ENCODE assay signal across 18 cellular contexts in genomic region chr7:157002819-157003421, GRCh38. TPM values are rescaled to one million over a fixed set of nuclear protein-coding genes. Genes with fewer than 3 reads are reported as not detected.
DNase-seq lines count a peak whose midpoint lies in the region; ATAC-seq and TF ChIP-seq lines count a peak whose summit lies in the region.
"Had no signal": no experiment of that assay in that cellular context is flagged by ENCODE, and none has a peak within 500 bp of the region (broad histone marks: within the 10 kb centered on the region; RNA-seq: fewer than 3 reads in every experiment).

No MANE protein-coding gene starts in this region.

- peaks cover 24% of the 10 kb centered on the region for H3K4me1 ChIP-seq in colonic mucosa
- peaks cover 31% of the 10 kb centered on the region for H3K4me1 ChIP-seq in upper lobe of right lung
- H3K4me1 ChIP-seq in CD8-positive, alpha-beta T cell (ENCODE audit: insufficient read depth, low read length), result peaks cover 21% of the 10 kb centered on the region

- H3K27me3 Mint-ChIP-seq in T-helper 17 cell, result peaks cover 61% of the 10 kb centered on the region
- peaks cover 62% of the 10 kb centered on the region for H3K27me3 Mint-ChIP-seq in CD8-positive, alpha-beta T cell (ENCODE audit: low read depth)

- H3K9me3 ChIP-seq in colonic mucosa (no peaks in the 10 kb centered on the region), upper lobe of right lung (no peaks in the 10 kb centered on the region), T-helper 17 cell (ENCODE audit: control insufficient read depth, low read length, poor library complexity, severe bottlenecking) (no peaks in the 10 kb centered on the region)
- H3K9me3 ChIP-seq in CD8-positive, alpha-beta T cell (ENCODE audit: low read length), result no peaks in the 10 kb centered on the region
- H3K9me3 ChIP-seq: ascending aorta, tibial nerve had no signal

- CTCF ChIA-PET in CD8-positive, alpha-beta T cell (lab: Charles Lee), result no interaction called here

- no peak overlapping the region for H3K27ac Mint-ChIP-seq in T-helper 17 cell
- no peak overlapping the region for H3K27ac Mint-ChIP-seq in CD8-positive, alpha-beta T cell
- H3K27ac Mint-ChIP-seq: stimulated activated effector memory CD8-positive, alpha-beta T cell treated with anti-CD3 and anti-CD28 coated beads, Interleukin-12 subunit alpha, Interleukin-12 subunit beta, amount 100 ng/mL, for 72 hours had no signal

- intact Hi-C loops in colonic mucosa (cut with DNase I) (no loop called here), upper lobe of right lung (cut with DNase I) (no loop called here)
- intact Hi-C loops in CD8-positive, alpha-beta T cell (cut with DNase I, micrococcal nuclease), result no loop called here

- peaks cover 35% of the 10 kb centered on the region for H3K27me3 ChIP-seq in colonic mucosa
- H3K27me3 ChIP-seq in upper lobe of right lung, result peaks cover 91% of the 10 kb centered on the region
- peaks cover 31% of the 10 kb centered on the region for H3K27me3 ChIP-seq in CD8-positive, alpha-beta T cell (ENCODE audit: insufficient read depth, low read length)

- H3K9me3 Mint-ChIP-seq in CD8-positive, alpha-beta T cell, result no peaks in the 10 kb centered on the region
- H3K9me3 Mint-ChIP-seq: stimulated activated effector memory CD8-positive, alpha-beta T cell treated with anti-CD3 and anti-CD28 coated beads, Interleukin-12 subunit alpha, Interleukin-12 subunit beta, amount 100 ng/mL, for 72 hours had no signal

- no peak overlapping the region for H3K4me3 Mint-ChIP-seq in T-helper 17 cell
- no peak overlapping the region for H3K4me3 Mint-ChIP-seq in CD8-positive, alpha-beta T cell
- H3K4me3 Mint-ChIP-seq: stimulated activated effector memory CD8-positive, alpha-beta T cell treated with anti-CD3 and anti-CD28 coated beads, Interleukin-12 subunit alpha, Interleukin-12 subunit beta, amount 100 ng/mL, for 72 hours had no signal

- H3K9ac ChIP-seq in colonic mucosa (ENCODE audit: low read depth in 2 of 2, low read length in 2 of 2), result no peak overlapping the region

- H3K36me3 ChIP-seq in colonic mucosa, result no peaks in the 10 kb centered on the region
- no peaks in the 10 kb centered on the region for H3K36me3 ChIP-seq in upper lobe of right lung
- no peaks in the 10 kb centered on the region for H3K36me3 ChIP-seq in CD8-positive, alpha-beta T cell (ENCODE audit: insufficient read depth, low read length)
- H3K36me3 ChIP-seq: ascending aorta, tibial nerve had no signal

- ATAC-seq in upper lobe of right lung (no peak), HG02642 (IDR thresholded peaks at IDR 0.05; ENCODE audit: poor library complexity, unreplicated experiment) (no peak), T-helper 17 cell (no peak)
- ATAC-seq in CD8-positive, alpha-beta T cell, result no peak
- ATAC-seq: HepG2; stimulated activated effector memory CD8-positive, alpha-beta T cell treated with anti-CD3 and anti-CD28 coated beads, Interleukin-12 subunit alpha, Interleukin-12 subunit beta, amount 100 ng/mL, for 72 hours had no signal

- peaks cover 20% of the 10 kb centered on the region for H3K4me1 Mint-ChIP-seq in T-helper 17 cell
- peaks cover 31% of the 10 kb centered on the region for H3K4me1 Mint-ChIP-seq in CD8-positive, alpha-beta T cell (ENCODE audit: low read depth)

- peak; percentile 54 for DNase-seq in activated CD8-positive, alpha-beta memory T cell treated with anti-CD3 and anti-CD28 coated beads for 24 hours
- no peak for DNase-seq in activated CD8-positive, alpha-beta memory T cell treated with anti-CD3 and anti-CD28 coated beads, Interleukin-2, amount 50 U/mL, for 4 hours
- DNase-seq in colonic mucosa (peak; percentile 20), mesenteric fat pad (ENCODE audit: low spot score) (peak; percentile 72), upper lobe of right lung (peak; percentile 46), T-helper 17 cell (no peak)
- DNase-seq in CD8-positive, alpha-beta T cell, result no peak
- DNase-seq: activated naive CD4-positive, alpha-beta T cell treated with Interleukin-2 at 50 U/mL for 16 hours; activated T-cell treated with anti-CD3 and anti-CD28 coated beads for 4 hours; CD4-positive, alpha-beta memory T cell; NCI-H2029 treated with DMSO at 0.1 percent for 48 hours; NCI-H510A had no signal

- POLR2A ChIA-PET in CD8-positive, alpha-beta T cell (lab: Charles Lee), result no interaction called here

- H3K36me3 Mint-ChIP-seq in T-helper 17 cell (ENCODE audit: low read depth), result peaks cover 4% of the 10 kb centered on the region
- no peaks in the 10 kb centered on the region for H3K36me3 Mint-ChIP-seq in CD8-positive, alpha-beta T cell
- H3K36me3 Mint-ChIP-seq: CD4-positive, alpha-beta memory T cell had no signal

- no peak overlapping the region for H3K4me3 ChIP-seq in colonic mucosa
- no peak overlapping the region for H3K4me3 ChIP-seq in upper lobe of right lung
- no peak overlapping the region for H3K4me3 ChIP-seq in CD8-positive, alpha-beta T cell (ENCODE audit: low read depth, low read length)
- H3K4me3 ChIP-seq: ascending aorta, tibial nerve had no signal

- H3K27ac ChIP-seq in colonic mucosa (peak overlapping the region; percentile 52), upper lobe of right lung (no peak overlapping the region)
- no peak overlapping the region for H3K27ac ChIP-seq in CD8-positive, alpha-beta T cell (ENCODE audit: low read depth, low read length)
- H3K27ac ChIP-seq: ascending aorta, tibial nerve had no signal

- TF ChIP-seq CTCF in colonic mucosa (IDR thresholded peaks at IDR 0.05) (no peak), upper lobe of right lung (IDR thresholded peaks at IDR 0.05) (no peak)
- no peak for TF ChIP-seq CTCF in CD8-positive, alpha-beta T cell (IDR thresholded peaks at IDR 0.05)

RNA-seq across cellular contexts. Expression of gene MNX1, which starts 7.5 kb away (rescaled TPM):
- total RNA-seq in colonic mucosa (10 to 100 TPM; 14.5 to 27.4 TPM), mesenteric fat pad (not detected), upper lobe of right lung (0.93 TPM), T-helper 17 cell (under 1 TPM; 0.15 to 0.21 TPM)
- total RNA-seq in CD8-positive, alpha-beta T cell, result not detected
- total RNA-seq: ascending aorta; CD4-positive, alpha-beta memory T cell; frontal cortex; tibial nerve had no signal

RNA-seq across cellular contexts. Expression of gene NOM1, which starts 53.4 kb away (rescaled TPM):
- total RNA-seq in colonic mucosa, result 10 to 100 TPM; 12.7 to 21.4 TPM
- total RNA-seq in mesenteric fat pad, result 19.9 TPM
- 20.6 TPM for total RNA-seq in upper lobe of right lung
- 10 to 100 TPM; 31.3 to 35.8 TPM for total RNA-seq in T-helper 17 cell
- total RNA-seq in CD8-positive, alpha-beta T cell, result 10 to 100 TPM; 35.2 to 50.9 TPM

Comparison
In these comparisons a context has a peak if more than half of its experiments do, and no peak if none do; other contexts are left out.
1. DNase-seq: peak in activated CD8-positive, alpha-beta memory T cell treated with anti-CD3 and anti-CD28 coated beads for 24 hours (single experiment), colonic mucosa (single experiment), mesenteric fat pad (single experiment) and upper lobe of right lung (single experiment); none in activated CD8-positive, alpha-beta memory T cell treated with anti-CD3 and anti-CD28 coated beads, Interleukin-2, amount 50 U/mL, for 4 hours (single experiment), T-helper 17 cell (0 of 3) and CD8-positive, alpha-beta T cell (0 of 7).